In the genomic region with DNA sequence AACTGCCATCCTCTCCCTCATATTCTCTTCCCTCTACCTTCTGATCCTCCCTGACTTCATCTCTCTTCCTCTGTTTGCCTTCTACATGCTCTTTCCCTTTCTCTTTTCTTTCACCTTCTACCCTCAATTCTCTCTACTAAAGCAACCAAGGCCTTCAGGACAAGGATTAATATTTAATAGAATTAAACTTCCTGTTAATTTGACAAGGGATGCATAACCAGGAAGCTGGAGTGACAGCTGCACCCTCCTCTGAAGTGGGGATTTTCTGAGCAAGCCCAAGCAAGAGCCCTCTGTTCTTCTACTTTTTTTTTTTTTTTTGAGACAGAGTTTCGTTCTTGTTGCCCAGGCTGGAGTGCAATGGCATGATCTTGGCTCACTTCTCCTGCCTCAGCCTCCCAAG, we compare ENCODE assay signal across 11 cellular contexts.
A peak's percentile ranks its signal among the peaks of the same experiment; 100 is the strongest.
DNase-seq lines count a peak whose midpoint lies in the region; ATAC-seq and TF ChIP-seq lines count a peak whose summit lies in the region.
"Had no signal": no experiment of that assay in that cellular context is flagged by ENCODE, and none has a peak within 500 bp of the region (broad histone marks: within the 10 kb centered on the region; RNA-seq: fewer than 3 reads in every experiment).

No MANE protein-coding gene starts in this region.

- no peaks in the 10 kb centered on the region for H3K27me3 Mint-ChIP-seq in activated B cell treated with CpG ODN at 0.5 μM for 24 hours
- H3K27me3 Mint-ChIP-seq in naive thymus-derived CD4-positive, alpha-beta T cell = peaks cover 0 to 2% (median 0%) of the 10 kb centered on the region in 5 donors
- H3K27me3 Mint-ChIP-seq: effector memory CD8-positive, alpha-beta T cell had no signal

- H3K79me2 ChIP-seq in OCI-LY7 (ENCODE audit: insufficient read depth, low read depth, low read length) = no peaks in the 10 kb centered on the region

- H3K4me3 Mint-ChIP-seq in activated B cell treated with CpG ODN at 0.5 μM for 24 hours = peak overlapping the region; percentile 12
- H3K4me3 Mint-ChIP-seq in naive thymus-derived CD4-positive, alpha-beta T cell = peak overlapping the region in 9 of 10 donors; percentile 1 to 72 (median 48)

- no peak overlapping the region for H3K4me2 ChIP-seq in OCI-LY7 (ENCODE audit: low read length)

- no peaks in the 10 kb centered on the region for H3K36me3 Mint-ChIP-seq in activated B cell treated with CpG ODN at 0.5 μM for 24 hours (ENCODE audit: low read depth)
- peaks cover 0 to 7% (median 0%) of the 10 kb centered on the region in 5 donors for H3K36me3 Mint-ChIP-seq in naive thymus-derived CD4-positive, alpha-beta T cell

- peak overlapping the region; percentile 36 for H3K27ac Mint-ChIP-seq in activated B cell treated with CpG ODN at 0.5 μM for 24 hours
- H3K27ac Mint-ChIP-seq in naive thymus-derived CD4-positive, alpha-beta T cell = peak overlapping the region; percentile 74 to 99 (median 82)

- no peak overlapping the region for H3K4me3 ChIP-seq in naive thymus-derived CD4-positive, alpha-beta T cell (ENCODE audit: low read length)
- H3K4me3 ChIP-seq in testis = no peak overlapping the region
- no peak overlapping the region for H3K4me3 ChIP-seq in OCI-LY7 (ENCODE audit: low read depth, low read length, poor library complexity, severe bottlenecking)

- no peaks in the 10 kb centered on the region for H3K9me3 ChIP-seq in naive thymus-derived CD4-positive, alpha-beta T cell (ENCODE audit: control insufficient read depth in 2 of 3, low read length in 3 of 3)
- H3K9me3 ChIP-seq in testis (no peaks in the 10 kb centered on the region), OCI-LY7 (ENCODE audit: low read length) (no peaks in the 10 kb centered on the region)

- TF ChIP-seq CTCF in activated B cell treated with CpG ODN at 0.5 μM for 24 hours (IDR thresholded peaks at IDR 0.05) (no peak), testis (IDR thresholded peaks at IDR 0.05) (no peak), OCI-LY7 (conservative IDR thresholded peaks at IDR 0.05; ENCODE audit: low read length) (no peak)

- POLR2A ChIA-PET in activated B cell treated with CpG ODN at 0.5 μM for 24 hours (lab: Charles Lee) = no interaction called here
- POLR2A ChIA-PET in naive thymus-derived CD4-positive, alpha-beta T cell (lab: Charles Lee) = interaction anchor here (0.5 to 6.4 kb wide), 11 partner anchors 11 to 344 kb away, joined by 3 to 114 read pairs (median 15); a partner anchor contains a TSS
- POLR2A ChIA-PET in OCI-LY7 (lab: Charles Lee) = interaction anchor here (0.7 kb wide), 1 partner anchor 297 kb away, joined by 5 read pairs; no protein-coding TSS in a partner anchor

- CTCF ChIA-PET in activated B cell treated with CpG ODN at 0.5 μM for 24 hours (lab: Charles Lee) = no interaction called here
- CTCF ChIA-PET in naive thymus-derived CD4-positive, alpha-beta T cell (lab: Charles Lee) = interaction anchor here (0.6 to 2.2 kb wide), 3 partner anchors 10 to 80 kb away, joined by 3 to 6 read pairs (median 4); a partner anchor contains a TSS
- CTCF ChIA-PET in OCI-LY7 (lab: Charles Lee; ENCODE audit: unreplicated experiment) = no interaction called here

- peak; percentile 46 for ATAC-seq in HG02610 (IDR thresholded peaks at IDR 0.05; ENCODE audit: unreplicated experiment)
- no peak for ATAC-seq in activated B cell treated with CpG ODN at 0.5 μM for 24 hours (ENCODE audit: low read depth)
- ATAC-seq in naive thymus-derived CD4-positive, alpha-beta T cell = no peak
- no peak for ATAC-seq in HG03135 (IDR thresholded peaks at IDR 0.05; ENCODE audit: unreplicated experiment)
- ATAC-seq: effector memory CD8-positive, alpha-beta T cell had no signal

- no peaks in the 10 kb centered on the region for H3K36me3 ChIP-seq in naive thymus-derived CD4-positive, alpha-beta T cell (ENCODE audit: control insufficient read depth in 2 of 3, insufficient read depth in 3 of 3, low read length in 3 of 3)
- H3K36me3 ChIP-seq in testis (ENCODE audit: low read depth, missing control alignments) = no peaks in the 10 kb centered on the region
- H3K36me3 ChIP-seq in OCI-LY7 (ENCODE audit: insufficient read depth, low read length) = no peaks in the 10 kb centered on the region

- intact Hi-C loops in activated B cell treated with CpG ODN at 0.5 μM for 24 hours (cut with micrococcal nuclease) (no loop called here), testis (cut with DNase I; ENCODE audit: low total_unique reads) (no loop called here), OCI-LY7 (cut with micrococcal nuclease; ENCODE audit: unreplicated experiment) (no loop called here)
- intact Hi-C loops in naive thymus-derived CD4-positive, alpha-beta T cell (cut with micrococcal nuclease) = loop anchor here (5.0 to 10.0 kb wide), 4 partner anchors 347 to 1606 kb away; a partner anchor contains a TSS

- H3K27ac ChIP-seq in naive thymus-derived CD4-positive, alpha-beta T cell (ENCODE audit: low read depth, low read length) = peak overlapping the region; percentile 24
- H3K27ac ChIP-seq in testis = no peak overlapping the region
- no peak overlapping the region for H3K27ac ChIP-seq in OCI-LY7 (ENCODE audit: low read depth, low read length, poor library complexity, severe bottlenecking)

- DNase-seq in DMS 273 treated with DMSO at 0.1 percent for 48 hours (lab: John Stamatoyannopoulos, UW) (peak; percentile 43), activated B cell treated with CpG ODN at 0.5 μM for 24 hours (no peak), testis (no peak), UCSD-AML1 (lab: John Stamatoyannopoulos, UW; ENCODE audit: unreplicated experiment) (no peak), OCI-LY7 (ENCODE audit: low spot score) (no peak)
- DNase-seq in naive thymus-derived CD4-positive, alpha-beta T cell = peak in 2 of 9 donors; percentile 15 to 16
- DNase-seq: activated CD4-positive, alpha-beta T cell treated with anti-CD3 and anti-CD28 coated beads, Interleukin-2, amount 50 U/mL, for 1 hour; effector memory CD8-positive, alpha-beta T cell; NCI-H446 treated with DMSO at 0.1 percent for 48 hours had no signal

- 83 to 87% methylated on average over 1 of the region's 1 CpG for WGBS in testis, 2 donors

- peaks cover 37% of the 10 kb centered on the region for H3K4me1 Mint-ChIP-seq in activated B cell treated with CpG ODN at 0.5 μM for 24 hours
- H3K4me1 Mint-ChIP-seq in naive thymus-derived CD4-positive, alpha-beta T cell = peaks cover 42 to 78% (median 68%) of the 10 kb centered on the region in 7 donors

- peaks cover 19 to 43% of the 10 kb centered on the region in 2 donors for H3K4me1 ChIP-seq in naive thymus-derived CD4-positive, alpha-beta T cell (ENCODE audit: control insufficient read depth in 2 of 2, insufficient read depth in 2 of 2, low read length in 2 of 2)
- H3K4me1 ChIP-seq in testis (no peaks in the 10 kb centered on the region), OCI-LY7 (ENCODE audit: insufficient read depth, low read length, poor library complexity, severe bottlenecking) (peaks cover 10% of the 10 kb centered on the region)

- no peaks in the 10 kb centered on the region for H3K27me3 ChIP-seq in naive thymus-derived CD4-positive, alpha-beta T cell (ENCODE audit: control insufficient read depth in 2 of 2, insufficient read depth in 2 of 2, low read length in 2 of 2)
- H3K27me3 ChIP-seq in testis = no peaks in the 10 kb centered on the region

- no peak for TF ChIP-seq POLR2A in testis (IDR thresholded peaks at IDR 0.05)

- H3K9me3 Mint-ChIP-seq in activated B cell treated with CpG ODN at 0.5 μM for 24 hours = no peaks in the 10 kb centered on the region
- peaks cover 0 to 3% (median 0%) of the 10 kb centered on the region in 11 donors for H3K9me3 Mint-ChIP-seq in naive thymus-derived CD4-positive, alpha-beta T cell
- H3K9me3 Mint-ChIP-seq: effector memory CD8-positive, alpha-beta T cell had no signal

- no peaks in the 10 kb centered on the region for H4K20me1 ChIP-seq in OCI-LY7 (ENCODE audit: insufficient read depth, low read length)

- no peaks in the 10 kb centered on the region for H3K9me2 ChIP-seq in OCI-LY7 (ENCODE audit: insufficient read depth, low read length)

- H2AFZ ChIP-seq in OCI-LY7 (ENCODE audit: low read length) = no peak overlapping the region

- BruUV-seq in OCI-LY7 (replicated peaks; lab: Mats Ljungman, UMichigan) = no TSS peak

Comparison
In these comparisons a context has a peak if more than half of its experiments do, and no peak if none do; other contexts are left out.
1. intact Hi-C loops: an anchor here in naive thymus-derived CD4-positive, alpha-beta T cell (5.0 to 10.0 kb wide); none called in activated B cell treated with CpG ODN at 0.5 μM for 24 hours, testis and OCI-LY7.